In genomic region chr19:13859361-13859880, GRCh38 we compare ENCODE assay signal across 12 cellular contexts. TPM values are rescaled to one million over a fixed set of nuclear protein-coding genes. Genes with fewer than 3 reads are reported as not detected.
DNase-seq lines count a peak whose midpoint lies in the region; ATAC-seq, FAIRE-seq and TF ChIP-seq lines count a peak whose summit lies in the region.
"Had no signal": no experiment of that assay in that cellular context is flagged by ENCODE, and none has a peak within 500 bp of the region (broad histone marks: within the 10 kb centered on the region; RNA-seq: fewer than 3 reads in every experiment).

No MANE protein-coding gene starts in this region.

- POLR2A ChIA-PET in HEK293 (lab: Yijun Ruan, JAX) = interaction anchor here (0.5 to 1.6 kb wide), 3 partner anchors 8 to 1039 kb away, joined by 3 to 9 read pairs (median 4); partner anchors contain the start of gene MRI1

- in situ Hi-C loops in Caki2 (cut with HindIII; ENCODE audit: low pct_unique_long_range_greater_than_20kb, low sequenced_read_pairs) (no loop called here), transverse colon (cut with MboI; ENCODE audit: low pct_ligation_motif_present in 1 of 4, low pct_unique_long_range_greater_than_20kb in 1 of 4, low sequenced_read_pairs in 3 of 4) (loop anchor here in 3 of 4 donors (25.0 kb wide), 3 partner anchors 97 to 272 kb away; partner anchors contain the start of genes C19orf53 (in 1 of the 3) and MRI1 (in 1 of the 3))

- no peak overlapping the region for H2AFZ ChIP-seq in keratinocyte (ENCODE audit: control insufficient read depth, low read length)

- ATAC-seq in GM18511 (IDR thresholded peaks at IDR 0.05; ENCODE audit: unreplicated experiment) = no peak

- no peak overlapping the region for H3K4me2 ChIP-seq in keratinocyte (ENCODE audit: control insufficient read depth, extremely low read depth, insufficient read depth, low read depth, low read length)

- TF ChIP-seq EP300 in transverse colon (IDR thresholded peaks at IDR 0.05; ENCODE audit: low read depth) = no peak

- 94 to 100% methylated on average over 1 to 3 of the region's 3 CpGs for WGBS in transverse colon (ENCODE audit: low coverage in 1 of 2), 2 donors

- CTCF ChIA-PET in HEK293 (lab: Yijun Ruan, JAX) = interaction anchor here (0.6 to 2.1 kb wide), 6 partner anchors 8 to 86 kb away, joined by 3 to 7 read pairs (median 4); partner anchors contain the start of gene ZSWIM4

- intact Hi-C loops in transverse colon (cut with DNase I; ENCODE audit: low total_unique reads) = no loop called here

- H3K4me1 ChIP-seq in HEK293 (ENCODE audit: control insufficient read depth, insufficient read depth, low read length) = no peaks in the 10 kb centered on the region; the same call in 1 of the 2 replicates
- H3K4me1 ChIP-seq in keratinocyte (ENCODE audit: control insufficient read depth, extremely low read depth, insufficient read depth, low read length) = peaks cover 18% of the 10 kb centered on the region
- H3K4me1 ChIP-seq in transverse colon = peaks cover 0 to 24% (median 10%) of the 10 kb centered on the region in 4 donors

- peaks cover 5% of the 10 kb centered on the region for H3K27me3 ChIP-seq in keratinocyte (ENCODE audit: control insufficient read depth, extremely low read depth, insufficient read depth, low read length)
- H3K27me3 ChIP-seq in transverse colon = no peaks in the 10 kb centered on the region
- H3K27me3 ChIP-seq: sigmoid colon had no signal

- H3K4me3 ChIP-seq in HEK293 (ENCODE audit: low read depth, low read length) (no peak overlapping the region), keratinocyte (ENCODE audit: control insufficient read depth in 2 of 3, extremely low read depth in 1 of 3, insufficient read depth in 2 of 3, low read depth in 1 of 3, low read length in 3 of 3) (no peak overlapping the region), transverse colon (no peak overlapping the region)
- H3K4me3 ChIP-seq: sigmoid colon had no signal

- H4K20me1 ChIP-seq in keratinocyte (ENCODE audit: control insufficient read depth, extremely low read depth, insufficient read depth, low read length) = no peaks in the 10 kb centered on the region

- FAIRE-seq in keratinocyte (lab: Jason Lieb, UNC) = no peak

- TF ChIP-seq POLR2A in transverse colon (IDR thresholded peaks at IDR 0.05) = no peak

- H3K9me3 ChIP-seq in HEK293 (ENCODE audit: control insufficient read depth, insufficient read depth, low read depth, low read length) (no peaks in the 10 kb centered on the region), keratinocyte (ENCODE audit: control insufficient read depth, low read depth, low read length) (no peaks in the 10 kb centered on the region), transverse colon (no peaks in the 10 kb centered on the region)
- H3K9me3 ChIP-seq: sigmoid colon had no signal

- dilution Hi-C loops in keratinocyte (cut with MboI; ENCODE audit: extremely low pct_ligation_motif_present, low sequenced_read_pairs) = no loop called here

- no peaks in the 10 kb centered on the region for H3K79me2 ChIP-seq in keratinocyte (ENCODE audit: control insufficient read depth, insufficient read depth, low read length)

- no peaks in the 10 kb centered on the region for H3K9me1 ChIP-seq in keratinocyte (ENCODE audit: control insufficient read depth, extremely low read depth, insufficient read depth, low read length)

- no peak for TF ChIP-seq CTCF in HEK293 (tag by site-specific recombination; IDR thresholded peaks at IDR 0.05)
- TF ChIP-seq CTCF in keratinocyte (optimal IDR thresholded peaks at IDR 0.05 in 1 of 3, IDR thresholded peaks at IDR 0.05 in 1 of 3, conservative IDR thresholded peaks at IDR 0.05 in 1 of 3; ENCODE audit: extremely low read depth in 1 of 3, insufficient read depth in 2 of 3, low read length in 3 of 3) = peak in 1 of 3 experiments; percentile 36
- no peak for TF ChIP-seq CTCF in transverse colon (IDR thresholded peaks at IDR 0.05)

- no peaks in the 10 kb centered on the region for H3K36me3 ChIP-seq in HEK293 (ENCODE audit: control insufficient read depth in 2 of 2, insufficient read depth in 1 of 2, low read length in 2 of 2)
- H3K36me3 ChIP-seq in keratinocyte (ENCODE audit: control insufficient read depth in 2 of 2, extremely low read depth in 1 of 2, insufficient read depth in 2 of 2, low read length in 2 of 2) = no peaks in the 10 kb centered on the region
- no peaks in the 10 kb centered on the region for H3K36me3 ChIP-seq in transverse colon
- H3K36me3 ChIP-seq: sigmoid colon had no signal

- peak; percentile 48 for DNase-seq in Caki2 (ENCODE audit: low read depth)
- peak; percentile 31 for DNase-seq in UCSD-AML1 (lab: John Stamatoyannopoulos, UW; ENCODE audit: unreplicated experiment)
- no peak for DNase-seq in keratinocyte (ENCODE audit: low read depth, low spot score)
- DNase-seq in anterior cingulate cortex (lab: John Stamatoyannopoulos, UW) = no peak
- DNase-seq in transverse colon = no peak
- DNase-seq in iPS-NIHi11 (ENCODE audit: low spot score) = no peak
- DNase-seq: activated naive CD4-positive, alpha-beta T cell treated with anti-CD3 and anti-CD28 coated beads, Interleukin-2, amount 10 ng/mL, durations not matched to agents 7 days and 5 days; NCI-H526 treated with DMSO at 0.1 percent for 48 hours; sigmoid colon had no signal

- H3K27ac ChIP-seq in HEK293 (ENCODE audit: extremely low read depth, low read depth, low read length) (no peak overlapping the region), keratinocyte (ENCODE audit: control insufficient read depth, insufficient read depth, low read length) (peak overlapping the region; percentile 71), transverse colon (no peak overlapping the region)

- no peak overlapping the region for H3K9ac ChIP-seq in keratinocyte (ENCODE audit: control insufficient read depth, extremely low read depth, insufficient read depth, low read length)

TF ChIP-seq in HEK293, 187 proteins besides CTCF, POLR2A, EP300 and RAD21:
- TF ChIP-seq, protein P1, sequence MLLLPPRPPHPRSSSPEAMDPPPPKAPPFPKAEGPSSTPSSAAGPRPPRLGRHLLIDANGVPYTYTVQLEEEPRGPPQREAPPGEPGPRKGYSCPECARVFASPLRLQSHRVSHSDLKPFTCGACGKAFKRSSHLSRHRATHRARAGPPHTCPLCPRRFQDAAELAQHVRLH (tag by site-specific recombination; IDR thresholded peaks at IDR 0.05) = peak; percentile 40; the same call in 1 of the 2 replicates
- TF ChIP-seq ZNF121 (tag by site-specific recombination; IDR thresholded peaks at IDR 0.05) (peak; percentile 91), ZNF707 (tag by site-specific recombination; IDR thresholded peaks at IDR 0.05) (no peak)

RNA-seq across cellular contexts. Expression of gene NANOS3, which starts 17.5 kb away (rescaled TPM):
- not detected in 2 replicates for total RNA-seq in Caki2 (2014; rRNA removed; shearing (Covaris generic); ENCODE audit: low replicate concordance)
- 0.18 TPM in 1 of 3 replicates, not detected in the others for polyA plus RNA-seq in keratinocyte
- polyA plus RNA-seq in keratinocyte (2011; ENCODE audit: low read depth) = not detected
- 0.40 TPM in 1 of 2 replicates, not detected in the other for polyA plus RNA-seq in keratinocyte (2011; cell fraction: cytosol; rRNA removed)
- polyA plus RNA-seq in keratinocyte (2011; cell fraction: nucleus; rRNA removed) = not detected in 2 replicates
- polyA plus RNA-seq in keratinocyte (2012; ENCODE audit: low replicate concordance) = 0.86 TPM in 1 of 2 replicates, not detected in the other
- polyA minus RNA-seq in keratinocyte = 0.40 TPM in 1 of 3 replicates, not detected in the others
- polyA minus RNA-seq in keratinocyte (2011; cell fraction: cytosol; rRNA and poly(A)+ RNA removed) = not detected
- not detected in 2 replicates for polyA minus RNA-seq in keratinocyte (2011; cell fraction: nucleus; rRNA and poly(A)+ RNA removed)
- total RNA-seq in transverse colon = not detected
- total RNA-seq: sigmoid colon had no signal
- polyA plus RNA-seq: esophagus had no signal

RNA-seq across cellular contexts. Expression of gene BRME1, which starts 46.5 kb away (rescaled TPM):
- 5.5 and 12.7 TPM in 2 replicates for total RNA-seq in Caki2 (2014; rRNA removed; shearing (Covaris generic); ENCODE audit: low replicate concordance)
- polyA plus RNA-seq in keratinocyte = 0.22 to 0.57 TPM (median 0.26 TPM) in 3 replicates
- polyA plus RNA-seq in keratinocyte (2011; ENCODE audit: low read depth) = not detected
- polyA plus RNA-seq in keratinocyte (2011; cell fraction: cytosol; rRNA removed) = 0.17 and 0.30 TPM in 2 replicates
- polyA plus RNA-seq in keratinocyte (2011; cell fraction: nucleus; rRNA removed) = 0.43 and 0.61 TPM in 2 replicates
- 0.44 and 0.71 TPM in 2 replicates for polyA plus RNA-seq in keratinocyte (2012; ENCODE audit: low replicate concordance)
- polyA minus RNA-seq in keratinocyte = 0.38 to 0.56 TPM in 2 of 3 replicates, not detected in the other
- 1.5 TPM for polyA minus RNA-seq in keratinocyte (2011; cell fraction: cytosol; rRNA and poly(A)+ RNA removed)
- not detected in 2 replicates for polyA minus RNA-seq in keratinocyte (2011; cell fraction: nucleus; rRNA and poly(A)+ RNA removed)
- total RNA-seq in transverse colon = 100 to 1,000 TPM in 1 of 4 donors, 1 to 10 TPM in 3; 5.2 to 102 (median 6.7) TPM

RNA-seq across cellular contexts. Expression of gene CC2D1A, which starts 46.6 kb away (rescaled TPM):
- total RNA-seq in Caki2 (2014; rRNA removed; shearing (Covaris generic); ENCODE audit: low replicate concordance) = 24.1 and 28.2 TPM in 2 replicates
- polyA plus RNA-seq in keratinocyte = 11.2 to 15.6 TPM (median 14.7 TPM) in 3 replicates
- 33.3 TPM for polyA plus RNA-seq in keratinocyte (2011; ENCODE audit: low read depth)
- 6.7 and 13.2 TPM in 2 replicates for polyA plus RNA-seq in keratinocyte (2011; cell fraction: cytosol; rRNA removed)
- polyA plus RNA-seq in keratinocyte (2011; cell fraction: nucleus; rRNA removed) = 36.5 and 49.5 TPM in 2 replicates
- 18.5 and 22.1 TPM in 2 replicates for polyA plus RNA-seq in keratinocyte (2012; ENCODE audit: low replicate concordance)
- polyA minus RNA-seq in keratinocyte = 13.6 to 45.7 TPM (median 15.7 TPM) in 3 replicates
- polyA minus RNA-seq in keratinocyte (2011; cell fraction: cytosol; rRNA and poly(A)+ RNA removed) = 17.5 TPM
- polyA minus RNA-seq in keratinocyte (2011; cell fraction: nucleus; rRNA and poly(A)+ RNA removed) = 16.7 and 18.5 TPM in 2 replicates
- 100 to 1,000 TPM; 113 to 294 (median 177) TPM for total RNA-seq in transverse colon

Comparison
In these comparisons a context has a peak if more than half of its experiments do, and no peak if none do; other contexts are left out.
1. DNase-seq: peak in Caki2 (single experiment) and UCSD-AML1 (single experiment); none in keratinocyte (single experiment), anterior cingulate cortex (0 of 58), transverse colon (single experiment) and iPS-NIHi11 (single experiment).